ENCODE assay signal across 14 cellular contexts in the genomic region with DNA sequence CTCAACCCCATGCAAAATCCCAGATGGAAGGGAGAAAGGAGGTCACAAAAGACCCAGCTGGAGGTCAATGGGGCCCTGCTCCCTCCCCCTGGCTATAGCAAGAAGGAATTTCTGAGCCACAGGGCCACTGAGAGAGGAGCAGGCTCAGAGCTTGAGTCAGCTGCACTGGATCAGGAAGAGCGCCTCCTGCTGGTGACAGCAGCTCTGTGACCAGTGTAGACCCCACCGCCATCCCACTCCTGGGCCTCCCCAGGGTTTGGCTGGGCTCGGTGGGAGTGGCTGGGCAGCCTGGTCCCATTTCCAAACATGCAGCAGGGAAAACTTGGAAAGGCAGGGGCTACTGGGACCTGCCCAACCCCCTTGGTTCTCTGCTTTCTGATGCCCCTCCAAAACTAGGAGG. TPM values are rescaled to one million over a fixed set of nuclear protein-coding genes. Genes with fewer than 3 reads are reported as not detected.
DNase-seq lines count a peak whose midpoint lies in the region; ATAC-seq and TF ChIP-seq lines count a peak whose summit lies in the region.
"Had no signal": no experiment of that assay in that cellular context is flagged by ENCODE, and none has a peak within 500 bp of the region (broad histone marks: within the 10 kb centered on the region; RNA-seq: fewer than 3 reads in every experiment).

No MANE protein-coding gene starts in this region.

- intact Hi-C loops in A673 (cut with micrococcal nuclease; ENCODE audit: unreplicated experiment) (no loop called here), OCI-LY7 (cut with micrococcal nuclease; ENCODE audit: unreplicated experiment) (no loop called here), posterior vena cava (cut with DNase I) (no loop called here)

- no peaks in the 10 kb centered on the region for H3K4me1 Mint-ChIP-seq in activated CD4-positive, alpha-beta memory T cell treated with anti-CD3 and anti-CD28 coated beads, Interleukin-2, amount 10 ng/mL, durations not matched to agents 7 days and 5 days
- peaks cover under 1% of the 10 kb centered on the region for H3K4me1 Mint-ChIP-seq in activated T-cell treated with anti-CD3 and anti-CD28 coated beads, Interleukin-2, amount 50 U/mL, for 4 hours (ENCODE audit: low read depth)
- H3K4me1 Mint-ChIP-seq: activated naive CD8-positive, alpha-beta T cell treated with anti-CD3 and anti-CD28 coated beads, Interleukin-2, amount 50 U/mL, for 24 hours had no signal

- no peak for DNase-seq in A673 (ENCODE audit: low spot score)
- DNase-seq in OCI-LY7 (ENCODE audit: low spot score) = peak; percentile 2
- no peak for DNase-seq in foreskin keratinocyte
- no peak for DNase-seq in activated CD4-positive, alpha-beta memory T cell treated with anti-CD3 and anti-CD28 coated beads, Interleukin-2, amount 10 ng/mL, durations not matched to agents 7 days and 5 days
- no peak for DNase-seq in activated T-cell treated with anti-CD3 and anti-CD28 coated beads, Interleukin-2, amount 50 U/mL, for 4 hours
- no peak for DNase-seq in posterior vena cava (ENCODE audit: low spot score)
- DNase-seq: activated naive CD8-positive, alpha-beta T cell treated with anti-CD3 and anti-CD28 coated beads, Interleukin-2, amount 50 U/mL, for 24 hours; colonic mucosa; SW 1271 had no signal

- H3K9me3 ChIP-seq in A673 (ENCODE audit: low read depth, low read length, poor library complexity, severe bottlenecking) (no peaks in the 10 kb centered on the region), OCI-LY7 (ENCODE audit: low read length) (no peaks in the 10 kb centered on the region)
- H3K9me3 ChIP-seq: colonic mucosa had no signal

- no peak overlapping the region for H3K4me3 Mint-ChIP-seq in activated CD4-positive, alpha-beta memory T cell treated with anti-CD3 and anti-CD28 coated beads, Interleukin-2, amount 10 ng/mL, durations not matched to agents 7 days and 5 days
- H3K4me3 Mint-ChIP-seq in activated T-cell treated with anti-CD3 and anti-CD28 coated beads, Interleukin-2, amount 50 U/mL, for 4 hours = no peak overlapping the region
- H3K4me3 Mint-ChIP-seq: activated naive CD8-positive, alpha-beta T cell treated with anti-CD3 and anti-CD28 coated beads, Interleukin-2, amount 50 U/mL, for 24 hours had no signal

- CTCF ChIA-PET in A673 (lab: Charles Lee) = interaction anchor here (0.6 kb wide), 1 partner anchor 763 kb away, joined by 4 read pairs; no protein-coding TSS in a partner anchor
- CTCF ChIA-PET in OCI-LY7 (lab: Charles Lee; ENCODE audit: unreplicated experiment) = interaction anchor here (0.9 kb wide), 1 partner anchor 36 kb away, joined by 3 read pairs; no protein-coding TSS in a partner anchor
- CTCF ChIA-PET in activated CD4-positive, alpha-beta memory T cell treated with anti-CD3 and anti-CD28 coated beads, Interleukin-2, amount 10 ng/mL, durations not matched to agents 7 days and 5 days (lab: Charles Lee) = interaction anchor here (0.7 to 1.4 kb wide), 8 partner anchors 9 to 1825 kb away, joined by 3 to 6 read pairs (median 4); no protein-coding TSS in a partner anchor

- no peaks in the 10 kb centered on the region for H3K36me3 Mint-ChIP-seq in activated CD4-positive, alpha-beta memory T cell treated with anti-CD3 and anti-CD28 coated beads, Interleukin-2, amount 10 ng/mL, durations not matched to agents 7 days and 5 days (ENCODE audit: low read depth)
- no peaks in the 10 kb centered on the region for H3K36me3 Mint-ChIP-seq in activated T-cell treated with anti-CD3 and anti-CD28 coated beads, Interleukin-2, amount 50 U/mL, for 4 hours (ENCODE audit: insufficient read depth)

- H3K4me2 ChIP-seq in OCI-LY7 (ENCODE audit: low read length) = no peak overlapping the region

- H3K27ac ChIP-seq in A673 (ENCODE audit: low read depth, low read length, poor library complexity, severe bottlenecking) = no peak overlapping the region
- no peak overlapping the region for H3K27ac ChIP-seq in OCI-LY7 (ENCODE audit: low read depth, low read length, poor library complexity, severe bottlenecking)
- no peak overlapping the region for H3K27ac ChIP-seq in foreskin keratinocyte
- H3K27ac ChIP-seq: colonic mucosa had no signal

- H3K4me1 ChIP-seq in A673 (ENCODE audit: insufficient read depth, low read length, poor library complexity, severe bottlenecking) = no peaks in the 10 kb centered on the region
- no peaks in the 10 kb centered on the region for H3K4me1 ChIP-seq in OCI-LY7 (ENCODE audit: insufficient read depth, low read length, poor library complexity, severe bottlenecking)
- no peaks in the 10 kb centered on the region for H3K4me1 ChIP-seq in foreskin keratinocyte
- H3K4me1 ChIP-seq: colonic mucosa had no signal

- H3K36me3 ChIP-seq in A673 (ENCODE audit: insufficient read depth, low read length, poor library complexity, severe bottlenecking) (no peaks in the 10 kb centered on the region), OCI-LY7 (ENCODE audit: insufficient read depth, low read length) (no peaks in the 10 kb centered on the region)
- H3K36me3 ChIP-seq: colonic mucosa had no signal

- H3K27me3 ChIP-seq in A673 (replicated peaks; ENCODE audit: insufficient read depth, low read depth, low read length, poor library complexity) (peaks cover 43% of the 10 kb centered on the region), foreskin keratinocyte (peaks cover 55% of the 10 kb centered on the region)
- H3K27me3 ChIP-seq: colonic mucosa had no signal

- peak; percentile 55 for TF ChIP-seq CTCF in A673 (conservative IDR thresholded peaks at IDR 0.05; ENCODE audit: low read depth, low read length)
- TF ChIP-seq CTCF in GM12873 (IDR thresholded peaks at IDR 0.05; ENCODE audit: insufficient read depth, low read depth, low read length, missing control alignments) = peak; percentile 73
- peak; percentile 59 for TF ChIP-seq CTCF in OCI-LY7 (conservative IDR thresholded peaks at IDR 0.05; ENCODE audit: low read length)
- TF ChIP-seq CTCF in foreskin keratinocyte (conservative IDR thresholded peaks at IDR 0.05) = peak; percentile 30

- H3K27me3 Mint-ChIP-seq in activated CD4-positive, alpha-beta memory T cell treated with anti-CD3 and anti-CD28 coated beads, Interleukin-2, amount 10 ng/mL, durations not matched to agents 7 days and 5 days = peaks cover 12% of the 10 kb centered on the region
- peaks cover 2% of the 10 kb centered on the region for H3K27me3 Mint-ChIP-seq in activated T-cell treated with anti-CD3 and anti-CD28 coated beads, Interleukin-2, amount 50 U/mL, for 4 hours (ENCODE audit: low read depth)
- H3K27me3 Mint-ChIP-seq: activated naive CD8-positive, alpha-beta T cell treated with anti-CD3 and anti-CD28 coated beads, Interleukin-2, amount 50 U/mL, for 24 hours had no signal

- no peak overlapping the region for H2AFZ ChIP-seq in OCI-LY7 (ENCODE audit: low read length)

- no peaks in the 10 kb centered on the region for H4K20me1 ChIP-seq in OCI-LY7 (ENCODE audit: insufficient read depth, low read length)

- H3K79me2 ChIP-seq in OCI-LY7 (ENCODE audit: insufficient read depth, low read depth, low read length) = no peaks in the 10 kb centered on the region

- no peak overlapping the region for H3K27ac Mint-ChIP-seq in activated CD4-positive, alpha-beta memory T cell treated with anti-CD3 and anti-CD28 coated beads, Interleukin-2, amount 10 ng/mL, durations not matched to agents 7 days and 5 days
- H3K27ac Mint-ChIP-seq: activated naive CD8-positive, alpha-beta T cell treated with anti-CD3 and anti-CD28 coated beads, Interleukin-2, amount 50 U/mL, for 24 hours had no signal

- BruUV-seq in A673 (replicated peaks; lab: Mats Ljungman, UMichigan) (no TSS peak), OCI-LY7 (replicated peaks; lab: Mats Ljungman, UMichigan) (no TSS peak)

- H3K9me2 ChIP-seq in OCI-LY7 (ENCODE audit: insufficient read depth, low read length) = no peaks in the 10 kb centered on the region

- ATAC-seq in foreskin keratinocyte (no peak), GM21528 (IDR thresholded peaks at IDR 0.05; ENCODE audit: low FRiP score, unreplicated experiment) (no peak)
- no peak for ATAC-seq in activated T-cell treated with anti-CD3 and anti-CD28 coated beads, Interleukin-2, amount 50 U/mL, for 4 hours
- ATAC-seq: activated CD4-positive, CD25-positive, alpha-beta regulatory T cell treated with anti-CD3 and anti-CD28 coated beads, Interleukin-2, amount 50 U/mL, for 24 hours; activated naive CD8-positive, alpha-beta T cell treated with anti-CD3 and anti-CD28 coated beads, Interleukin-2, amount 50 U/mL, for 24 hours had no signal

- no peaks in the 10 kb centered on the region for H3K9me3 Mint-ChIP-seq in activated CD4-positive, alpha-beta memory T cell treated with anti-CD3 and anti-CD28 coated beads, Interleukin-2, amount 10 ng/mL, durations not matched to agents 7 days and 5 days
- no peaks in the 10 kb centered on the region for H3K9me3 Mint-ChIP-seq in activated T-cell treated with anti-CD3 and anti-CD28 coated beads, Interleukin-2, amount 50 U/mL, for 4 hours
- H3K9me3 Mint-ChIP-seq: activated naive CD8-positive, alpha-beta T cell treated with anti-CD3 and anti-CD28 coated beads, Interleukin-2, amount 50 U/mL, for 24 hours had no signal

- POLR2A ChIA-PET in A673 (lab: Charles Lee; ENCODE audit: low non-redundant PET) (no interaction called here), OCI-LY7 (lab: Charles Lee) (interaction anchor here (0.7 to 1.1 kb wide), 2 partner anchors 8 to 152 kb away, joined by 3 to 4 read pairs; no protein-coding TSS in a partner anchor)
- POLR2A ChIA-PET in activated CD4-positive, alpha-beta memory T cell treated with anti-CD3 and anti-CD28 coated beads, Interleukin-2, amount 10 ng/mL, durations not matched to agents 7 days and 5 days (lab: Charles Lee) = no interaction called here

- no peak overlapping the region for H3K4me3 ChIP-seq in A673 (ENCODE audit: low read depth, low read length, poor library complexity, severe bottlenecking)
- no peak overlapping the region for H3K4me3 ChIP-seq in OCI-LY7 (ENCODE audit: low read depth, low read length, poor library complexity, severe bottlenecking)
- H3K4me3 ChIP-seq: colonic mucosa had no signal

RNA-seq across cellular contexts. Expression of a gene that starts 31.5 kb away (rescaled TPM):
- total RNA-seq in A673 (2021) (not detected in 2 replicates), OCI-LY7 (2022) (not detected in 2 replicates), foreskin keratinocyte (not detected in 2 replicates), posterior vena cava (not detected)
- total RNA-seq in OCI-LY7 (2014; rRNA removed; shearing (Covaris generic)) = not detected in 2 replicates
- polyA plus RNA-seq in foreskin keratinocyte = not detected in 2 replicates
- not detected for total RNA-seq in activated CD4-positive, alpha-beta memory T cell treated with anti-CD3 and anti-CD28 coated beads, Interleukin-2, amount 10 ng/mL, durations not matched to agents 7 days and 5 days
- total RNA-seq in activated T-cell treated with anti-CD3 and anti-CD28 coated beads, Interleukin-2, amount 50 U/mL, for 4 hours = not detected
- total RNA-seq: colonic mucosa, mesenteric fat pad, omental fat pad had no signal
